Comparison of ENCODE assay signal across 11 cellular contexts in genomic region chr17:61467416-61468262, GRCh38. TPM values are rescaled to one million over a fixed set of nuclear protein-coding genes. Genes with fewer than 3 reads are reported as not detected.
DNase-seq lines count a peak whose midpoint lies in the region; ATAC-seq and TF ChIP-seq lines count a peak whose summit lies in the region.
"Had no signal": no experiment of that assay in that cellular context is flagged by ENCODE, and none has a peak within 500 bp of the region (broad histone marks: within the 10 kb centered on the region; RNA-seq: fewer than 3 reads in every experiment).

No MANE protein-coding gene starts in this region.

- no peak overlapping the region for H3K4me3 ChIP-seq in foreskin fibroblast (ENCODE audit: low read depth in 1 of 2, low read length in 2 of 2)
- H3K4me3 ChIP-seq in spleen = no peak overlapping the region
- H3K4me3 ChIP-seq: HAP-1, uterus had no signal

- 38 to 63% (median 53%) methylated on average over 15 of the region's 15 CpGs for WGBS in spleen, 5 donors

- H3K9me3 ChIP-seq in spleen = no peaks in the 10 kb centered on the region
- H3K9me3 ChIP-seq: HAP-1, uterus had no signal

- no peak overlapping the region for H3K27ac ChIP-seq in spleen
- H3K27ac ChIP-seq: uterus had no signal

- intact Hi-C loops in spleen (cut with DNase I; ENCODE audit: low total_unique reads) = no loop called here

- ATAC-seq in HG02610 (IDR thresholded peaks at IDR 0.05; ENCODE audit: unreplicated experiment) = no peak

- no peaks in the 10 kb centered on the region for H3K36me3 ChIP-seq in spleen
- H3K36me3 ChIP-seq: HAP-1, uterus had no signal

- TF ChIP-seq POLR2A in spleen (IDR thresholded peaks at IDR 0.05) = no peak

- DNase-seq in NCI-H510A treated with DMSO at 0.1 percent for 48 hours (lab: John Stamatoyannopoulos, UW) = peak; percentile 18
- no peak for DNase-seq in NCI-H510A (lab: John Stamatoyannopoulos, UW)
- DNase-seq in RPMI7951 (ENCODE audit: low read depth) = peak; percentile 36
- peak; percentile 31 to 76 for DNase-seq in foreskin fibroblast
- DNase-seq in spleen = peak; percentile 71
- no peak for DNase-seq in NCI-H2107 treated with DMSO at 0.1 percent for 48 hours (lab: John Stamatoyannopoulos, UW; ENCODE audit: unreplicated experiment)
- DNase-seq in activated CD4-positive, CD25-positive, alpha-beta regulatory T cell (lab: John Stamatoyannopoulos, UW) = no peak

- peaks cover 0 to 50% (median 11%) of the 10 kb centered on the region in 7 donors for H3K27me3 ChIP-seq in spleen (replicated peaks in 1 of 7)
- H3K27me3 ChIP-seq: uterus had no signal

- TF ChIP-seq CTCF in foreskin fibroblast (IDR thresholded peaks at IDR 0.05; ENCODE audit: low read depth, low read length) (no peak), spleen (IDR thresholded peaks at IDR 0.05 in 8 of 11, conservative IDR thresholded peaks at IDR 0.05 in 3 of 11) (no peak)

- H3K4me1 ChIP-seq in spleen = peaks cover 0 to 8% (median 0%) of the 10 kb centered on the region in 6 donors
- H3K4me1 ChIP-seq: HAP-1, uterus had no signal

RNA-seq across cellular contexts. Expression of gene TBX4, which starts 15.4 kb away (rescaled TPM):
- not detected in 2 replicates for total RNA-seq in RPMI7951 (2014; rRNA removed; shearing (Covaris generic))
- not detected for total RNA-seq in spleen
- not detected for polyA plus RNA-seq in spleen
- total RNA-seq: pulmonary artery endothelial cell, uterus had no signal

Comparison
In these comparisons a context has a peak if more than half of its experiments do, and no peak if none do; other contexts are left out.
1. DNase-seq: peak in NCI-H510A treated with DMSO at 0.1 percent for 48 hours (single experiment), RPMI7951 (single experiment), foreskin fibroblast (2 of 2) and spleen (single experiment); none in NCI-H510A (single experiment), NCI-H2107 treated with DMSO at 0.1 percent for 48 hours (single experiment) and activated CD4-positive, CD25-positive, alpha-beta regulatory T cell (0 of 4).